In genomic region chr17:49850772-49851386, GRCh38 we compare ENCODE assay signal across 9 cellular contexts. TPM values are rescaled to one million over a fixed set of nuclear protein-coding genes. Genes with fewer than 3 reads are reported as not detected.
DNase-seq lines count a peak whose midpoint lies in the region; ATAC-seq and TF ChIP-seq lines count a peak whose summit lies in the region.
"Had no signal": no experiment of that assay in that cellular context is flagged by ENCODE, and none has a peak within 500 bp of the region (broad histone marks: within the 10 kb centered on the region; RNA-seq: fewer than 3 reads in every experiment).

No MANE protein-coding gene starts in this region.

- H3K36me3 Mint-ChIP-seq in osteocyte (ENCODE audit: unreplicated experiment), result no peaks in the 10 kb centered on the region

- H3K36me3 ChIP-seq in RWPE2 (ENCODE audit: low read depth) (no peaks in the 10 kb centered on the region), esophagus squamous epithelium (peaks cover 0 to 14% (median 0%) of the 10 kb centered on the region in 3 donors)

- peak overlapping the region; percentile 38 for H3K27ac Mint-ChIP-seq in osteocyte (ENCODE audit: unreplicated experiment)

- no peaks in the 10 kb centered on the region for H3K9me3 ChIP-seq in RWPE2 (ENCODE audit: severe bottlenecking)
- H3K9me3 ChIP-seq in esophagus squamous epithelium, result no peaks in the 10 kb centered on the region

- peaks cover 23% of the 10 kb centered on the region for H3K27me3 Mint-ChIP-seq in osteocyte (ENCODE audit: unreplicated experiment)

- WGBS in esophagus squamous epithelium, 2 donors, result 12 to 17% methylated on average over 10 to 20 of the region's 61 CpGs

- ATAC-seq in RWPE2 (ENCODE audit: low read depth) (peak; percentile 26; the same call in 1 of the 3 replicates), GM18519 (IDR thresholded peaks at IDR 0.05; ENCODE audit: low FRiP score, unreplicated experiment) (no peak)

- no peak for TF ChIP-seq POLR2A in esophagus squamous epithelium (IDR thresholded peaks at IDR 0.05)

- peaks cover 8% of the 10 kb centered on the region for H3K4me1 Mint-ChIP-seq in osteocyte (ENCODE audit: unreplicated experiment)

- no peak overlapping the region for H3K27ac ChIP-seq in RWPE2 (ENCODE audit: poor library complexity, severe bottlenecking)
- peak overlapping the region in 3 of 4 donors; percentile 44 to 73 (median 65) for H3K27ac ChIP-seq in esophagus squamous epithelium

- peaks cover 19% of the 10 kb centered on the region for H3K27me3 ChIP-seq in RWPE2 (ENCODE audit: insufficient read depth, poor library complexity, severe bottlenecking)
- peaks cover 0 to 5% (median 0%) of the 10 kb centered on the region in 4 donors for H3K27me3 ChIP-seq in esophagus squamous epithelium

- TF ChIP-seq CTCF in RWPE2 (IDR thresholded peaks at IDR 0.05; ENCODE audit: poor library complexity, severe bottlenecking) (no peak), esophagus squamous epithelium (IDR thresholded peaks at IDR 0.05) (no peak), osteocyte (IDR thresholded peaks at IDR 0.05) (no peak)

- H3K9me3 Mint-ChIP-seq in osteocyte (ENCODE audit: unreplicated experiment), result no peaks in the 10 kb centered on the region

- H3K4me3 ChIP-seq in GM08714 (ENCODE audit: low read length) (peak overlapping the region; percentile 61; the same call in 1 of the 2 replicates), RWPE2 (ENCODE audit: severe bottlenecking) (peak overlapping the region; percentile 45), esophagus squamous epithelium (peak overlapping the region; percentile 41 to 79 (median 60))

- peak overlapping the region; percentile 80 for H3K4me3 Mint-ChIP-seq in osteocyte (ENCODE audit: unreplicated experiment)

- H3K4me1 ChIP-seq in RWPE2 (ENCODE audit: insufficient read depth, poor library complexity, severe bottlenecking) (no peaks in the 10 kb centered on the region), esophagus squamous epithelium (peaks cover 8 to 36% (median 10%) of the 10 kb centered on the region in 3 donors)

- intact Hi-C loops in esophagus squamous epithelium (cut with DNase I), result loop anchor here (5.0 to 10.0 kb wide), 2 partner anchors 136 to 279 kb away; no protein-coding TSS in a partner anchor

- no peak for DNase-seq in RWPE2 (ENCODE audit: low spot score)
- DNase-seq in esophagus squamous epithelium (lab: John Stamatoyannopoulos, UW), result no peak
- DNase-seq in osteocyte (ENCODE audit: extremely low spot score, unreplicated experiment), result no peak
- no peak for DNase-seq in SW 1271 (lab: John Stamatoyannopoulos, UW)
- no peak for DNase-seq in germinal center (ENCODE audit: low spot score)
- no peak for DNase-seq in DMS153 treated with DMSO at 0.1 percent for 48 hours (lab: John Stamatoyannopoulos, UW; ENCODE audit: unreplicated experiment)

RNA-seq across cellular contexts. Expression of gene TAC4, which starts 3.0 kb away (rescaled TPM):
- total RNA-seq in esophagus squamous epithelium (not detected), osteocyte (not detected in 2 replicates)
- total RNA-seq: NCI-H460 had no signal
